9 cellular contexts compared by ENCODE assay signal in genomic region chr12:121799175-121799841, GRCh38. TPM values are rescaled to one million over a fixed set of nuclear protein-coding genes. Genes with fewer than 3 reads are reported as not detected.
DNase-seq lines count a peak whose midpoint lies in the region; ATAC-seq and TF ChIP-seq lines count a peak whose summit lies in the region.
"Had no signal": no experiment of that assay in that cellular context is flagged by ENCODE, and none has a peak within 500 bp of the region (broad histone marks: within the 10 kb centered on the region; RNA-seq: fewer than 3 reads in every experiment).

No MANE protein-coding gene starts in this region.

- TSS peak; percentile 1 for BruUV-seq in Calu3 (replicated peaks; lab: Mats Ljungman, UMichigan)

- ATAC-seq in natural killer cell (peak; percentile 15 to 42 (median 26)), HG02840 (IDR thresholded peaks at IDR 0.05; ENCODE audit: low FRiP score, unreplicated experiment) (no peak)

- no peaks in the 10 kb centered on the region for H3K27me3 ChIP-seq in uterus

- H3K27ac Mint-ChIP-seq in Calu3 (ENCODE audit: unreplicated experiment), result peak overlapping the region; percentile 86
- peak overlapping the region; percentile 87 for H3K27ac Mint-ChIP-seq in natural killer cell

- DNase-seq in Calu3 (peak; percentile 72), HuH-7.5 (ENCODE audit: low spot score) (peak; percentile 72), NOMO-1 treated with dmso at 0.1 percent for 144 hours (lab: John Stamatoyannopoulos, UW; ENCODE audit: unreplicated experiment) (peak; percentile 59), activated gamma-delta T cell treated with Interleukin-2 at 50 U/mL for 16 hours (peak; percentile 53), fibroblast of villous mesenchyme (ENCODE audit: low read depth) (peak; percentile 84), natural killer cell (peak; percentile 46), uterus (peak; percentile 77 to 81)

- H3K9me3 Mint-ChIP-seq in Calu3 (ENCODE audit: low read depth, unreplicated experiment), result no peaks in the 10 kb centered on the region
- no peaks in the 10 kb centered on the region for H3K9me3 Mint-ChIP-seq in natural killer cell

- peak overlapping the region; percentile 82 for H3K4me3 ChIP-seq in fibroblast of villous mesenchyme (ENCODE audit: low read depth, low read length)
- peak overlapping the region; percentile 79 to 85 for H3K4me3 ChIP-seq in uterus

- no peaks in the 10 kb centered on the region for H3K9me3 ChIP-seq in uterus

- H3K36me3 Mint-ChIP-seq in Calu3 (ENCODE audit: insufficient read depth, unreplicated experiment) (peaks cover 82% of the 10 kb centered on the region), natural killer cell (no peaks in the 10 kb centered on the region)

- peak overlapping the region; percentile 76 for H3K4me3 Mint-ChIP-seq in Calu3 (ENCODE audit: low read depth, unreplicated experiment)
- peak overlapping the region; percentile 85 for H3K4me3 Mint-ChIP-seq in natural killer cell

- CTCF ChIA-PET in Calu3 (lab: Charles Lee), result interaction anchor here (0.6 to 8.7 kb wide), 3 partner anchors 12 to 744 kb away, joined by 4 to 179 read pairs (median 7); partner anchors contain the start of gene TMEM120B

- H3K4me1 Mint-ChIP-seq in Calu3 (ENCODE audit: low read depth, unreplicated experiment) (peaks cover 70% of the 10 kb centered on the region), natural killer cell (peaks cover 54 to 59% of the 10 kb centered on the region in 2 donors)

- no peaks in the 10 kb centered on the region for H3K36me3 ChIP-seq in uterus

- no peaks in the 10 kb centered on the region for H3K27me3 Mint-ChIP-seq in Calu3 (ENCODE audit: unreplicated experiment)
- no peaks in the 10 kb centered on the region for H3K27me3 Mint-ChIP-seq in natural killer cell (ENCODE audit: low read depth in 2 of 2)

- H3K4me1 ChIP-seq in uterus, result peaks cover 33 to 41% of the 10 kb centered on the region in 2 donors

- intact Hi-C loops in Calu3 (cut with micrococcal nuclease; ENCODE audit: unreplicated experiment) (no loop called here), natural killer cell (cut with micrococcal nuclease) (no loop called here), uterus (cut with DNase I; ENCODE audit: low total_unique reads) (no loop called here)

- TF ChIP-seq CTCF in Calu3 (IDR thresholded peaks at IDR 0.05; ENCODE audit: unreplicated experiment), result no peak
- peak; percentile 6 for TF ChIP-seq CTCF in fibroblast of villous mesenchyme (IDR thresholded peaks at IDR 0.05; ENCODE audit: insufficient read depth, low read depth, low read length)
- TF ChIP-seq CTCF in natural killer cell (IDR thresholded peaks at IDR 0.05), result peak; percentile 24
- no peak for TF ChIP-seq CTCF in uterus (IDR thresholded peaks at IDR 0.05)

- peak overlapping the region; percentile 100 for H3K27ac ChIP-seq in uterus

- peak in 1 of 2 donors; percentile 8 for TF ChIP-seq POLR2A in uterus (IDR thresholded peaks at IDR 0.05)

RNA-seq across cellular contexts. Expression of gene SETD1B, which starts 4.5 kb away (rescaled TPM):
- total RNA-seq in Calu3 (2022) (32.2 and 33.1 TPM in 2 replicates), fibroblast of villous mesenchyme (4.7 and 5.2 TPM in 2 replicates), natural killer cell (10 to 100 TPM; 55.1 to 57.5 (median 56.2) TPM), uterus (10 to 100 TPM in 1 of 4 donors, 1 to 10 TPM in 3; 1.3 to 63.6 (median 5.6) TPM)

RNA-seq across cellular contexts. Expression of gene RHOF, which starts 5.8 kb away (rescaled TPM):
- total RNA-seq in Calu3 (2022) (73.9 and 121 TPM in 2 replicates), fibroblast of villous mesenchyme (9.0 and 11.7 TPM in 2 replicates), natural killer cell (100 to 1,000 TPM; 146 to 201 (median 177) TPM), uterus (10 to 100 TPM in 3 of 4 donors, 1 to 10 TPM in 1; 5.1 to 27.6 (median 13.1) TPM)

RNA-seq across cellular contexts. Expression of gene HPD, which starts 59.4 kb away (rescaled TPM):
- total RNA-seq in Calu3 (2022) (not detected in 2 replicates), fibroblast of villous mesenchyme (not detected in 2 replicates), natural killer cell (not detected), uterus (1 to 10 TPM in 1 of 4 donors, not detected in 3; 1.9 TPM)
- total RNA-seq: T-helper 1 cell treated with Interleukin-12 subunit alpha and Interleukin-12 subunit beta and Interleukin-4 antibody, amounts not matched to agents 30 ng/mL and 1 ng/mL, for 36 hours had no signal

Comparison
In these comparisons a context has a peak if more than half of its experiments do, and no peak if none do; other contexts are left out.
1. CTCF ChIP-seq: peak in fibroblast of villous mesenchyme (single experiment) and natural killer cell (single experiment); none in Calu3 (single experiment) and uterus (0 of 4).
2. Peak in every context shown above with its lines, with median percentiles within 50 percentile points of each other: DNase-seq.